ENCODE assay signal across 9 cellular contexts in the genomic region with DNA sequence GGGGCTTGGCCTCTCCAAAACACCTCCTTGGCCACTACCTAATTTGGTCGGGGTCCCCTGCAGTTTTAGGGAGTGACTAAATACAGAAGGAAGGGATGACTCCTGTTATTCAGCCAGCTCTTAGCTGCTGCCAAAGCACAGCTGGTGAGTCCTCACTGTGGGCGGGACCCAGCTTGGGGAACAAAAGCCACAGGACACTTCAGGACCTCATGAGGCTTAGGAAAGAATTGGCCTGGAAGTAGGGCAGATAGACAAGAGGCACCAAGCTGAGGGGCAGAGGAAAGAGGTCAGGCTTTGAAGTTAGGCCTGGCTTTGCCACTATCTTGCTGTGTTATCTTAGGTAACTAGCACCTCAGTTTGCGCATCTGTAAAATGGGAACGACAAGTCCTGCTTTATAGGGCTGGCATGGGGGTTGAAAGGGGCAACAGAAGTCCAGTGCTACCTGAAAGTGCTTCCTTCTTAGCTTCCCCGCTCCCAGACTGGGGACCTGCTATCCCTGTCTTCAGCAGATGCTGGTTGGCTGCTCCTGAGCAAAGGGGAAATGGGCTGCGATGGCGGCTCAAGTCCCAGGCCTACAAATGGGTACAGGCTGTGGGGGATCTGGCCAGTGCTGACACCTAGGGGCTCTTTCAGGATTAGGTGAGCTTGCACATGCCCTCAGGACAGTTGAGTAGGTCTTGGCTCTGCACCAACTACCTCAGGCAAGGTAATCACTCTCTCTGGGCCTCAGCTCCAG. TPM values are rescaled to one million over a fixed set of nuclear protein-coding genes. Genes with fewer than 3 reads are reported as not detected.
DNase-seq lines count a peak whose midpoint lies in the region; TF ChIP-seq lines count a peak whose summit lies in the region.
"Had no signal": no experiment of that assay in that cellular context is flagged by ENCODE, and none has a peak within 500 bp of the region (broad histone marks: within the 10 kb centered on the region; RNA-seq: fewer than 3 reads in every experiment).

No MANE protein-coding gene starts in this region.

- no peak for TF ChIP-seq EP300 in stomach (IDR thresholded peaks at IDR 0.05)

- H2AFZ ChIP-seq in OCI-LY3 (ENCODE audit: low read depth, low read length): no peak overlapping the region

- H4K20me1 ChIP-seq in OCI-LY3 (ENCODE audit: insufficient read depth, low read length): no peaks in the 10 kb centered on the region

- H3K4me2 ChIP-seq in OCI-LY3 (ENCODE audit: low read length): no peak overlapping the region
- H3K4me2 ChIP-seq: smooth muscle cell had no signal

- H3K27ac ChIP-seq in OCI-LY3 (ENCODE audit: low read length): no peak overlapping the region
- H3K27ac ChIP-seq in stomach: peak overlapping the region in 4 of 5 donors; percentile 30 to 62 (median 42)

- H3K4me1 ChIP-seq in OCI-LY3 (ENCODE audit: low read length): peaks cover 27% of the 10 kb centered on the region
- peaks cover 5 to 29% (median 20%) of the 10 kb centered on the region in 4 donors for H3K4me1 ChIP-seq in stomach

- WGBS in stomach, 5 donors: 81 to 89% (median 87%) methylated on average over 6 to 7 of the region's 7 CpGs

- H3K27me3 ChIP-seq in OCI-LY3 (ENCODE audit: low read depth, low read length): no peaks in the 10 kb centered on the region
- H3K27me3 ChIP-seq in stomach: no peaks in the 10 kb centered on the region

- H3K9me3 ChIP-seq in OCI-LY3 (ENCODE audit: insufficient read depth, low read length): no peaks in the 10 kb centered on the region
- H3K9me3 ChIP-seq in stomach: no peaks in the 10 kb centered on the region

- H3K36me3 ChIP-seq in OCI-LY3 (replicated peaks; ENCODE audit: low read depth, low read length) (no peaks in the 10 kb centered on the region), stomach (no peaks in the 10 kb centered on the region)

- H3K4me3 ChIP-seq in OCI-LY3 (ENCODE audit: low read length): no peak overlapping the region
- H3K4me3 ChIP-seq in fibroblast of mammary gland (ENCODE audit: control insufficient read depth, low read depth, low read length): no peak overlapping the region
- no peak overlapping the region for H3K4me3 ChIP-seq in stomach
- H3K4me3 ChIP-seq: smooth muscle cell had no signal

- TF ChIP-seq POLR2A in stomach (IDR thresholded peaks at IDR 0.05): no peak

- peak; percentile 28 for DNase-seq in NCI-H2196 (lab: John Stamatoyannopoulos, UW; ENCODE audit: unreplicated experiment)
- no peak for DNase-seq in NCI-H2196 treated with DMSO at 0.1 percent for 48 hours (lab: John Stamatoyannopoulos, UW; ENCODE audit: unreplicated experiment)
- DNase-seq in fibroblast of mammary gland (ENCODE audit: low read depth): peak; percentile 88
- no peak for DNase-seq in stomach
- DNase-seq in SW480 (ENCODE audit: low spot score): no peak
- DNase-seq in HPDE6-E6E7 (ENCODE audit: extremely low spot score): no peak
- DNase-seq in foreskin melanocyte: no peak

- intact Hi-C loops in stomach (cut with DNase I; ENCODE audit: low total_unique reads): no loop called here

- H3K79me2 ChIP-seq in OCI-LY3 (ENCODE audit: low read length): no peaks in the 10 kb centered on the region

- H3K9ac ChIP-seq in OCI-LY3 (ENCODE audit: low read length): no peak overlapping the region

- TF ChIP-seq CTCF in OCI-LY3 (IDR thresholded peaks at IDR 0.05; ENCODE audit: low read depth, low read length) (peak; percentile 27; the same call in 1 of the 2 replicates), fibroblast of mammary gland (conservative IDR thresholded peaks at IDR 0.05; ENCODE audit: control insufficient read depth, insufficient read depth, low read depth, low read length) (no peak), stomach (IDR thresholded peaks at IDR 0.05) (no peak)

RNA-seq across cellular contexts. Expression of a gene that starts 15.7 kb away (rescaled TPM):
- total RNA-seq in stomach: 10 to 100 TPM in 3 of 5 donors, 1 to 10 TPM in 1, not detected in 1; 6.1 to 65.2 (median 34.3) TPM
- polyA plus RNA-seq in stomach: 10 to 100 TPM; 13.4 to 95.2 (median 40.0) TPM

RNA-seq across cellular contexts. Expression of a gene that starts 21.3 kb away (rescaled TPM):
- 1 to 10 TPM in 3 of 5 donors, not detected in 2; 6.7 to 8.8 (median 7.0) TPM for total RNA-seq in stomach
- 1 to 10 TPM; 3.1 to 9.9 (median 4.6) TPM for polyA plus RNA-seq in stomach

RNA-seq across cellular contexts. Expression of a gene that starts 52.4 kb away (rescaled TPM):
- 10 to 100 TPM; 10.8 to 95.0 (median 35.1) TPM for total RNA-seq in stomach
- 10 to 100 TPM in 1 of 3 donors, 1 to 10 TPM in 2; 5.8 to 10.3 (median 8.3) TPM for polyA plus RNA-seq in stomach

Comparison
In these comparisons a context has a peak if more than half of its experiments do, and no peak if none do; other contexts are left out.
1. DNase-seq: peak in NCI-H2196 (single experiment) and fibroblast of mammary gland (single experiment); none in NCI-H2196 treated with DMSO at 0.1 percent for 48 hours (single experiment), stomach (single experiment), SW480 (single experiment), HPDE6-E6E7 (single experiment) and foreskin melanocyte (single experiment).